Comparison of ENCODE assay signal across 37 cellular contexts in genomic region chr3:127250032-127250431, GRCh38. TPM values are rescaled to one million over a fixed set of nuclear protein-coding genes. Genes with fewer than 3 reads are reported as not detected.
"Had no signal": no experiment of that assay in that cellular context is flagged by ENCODE, and none has a peak within 500 bp of the region (broad histone marks: within the 10 kb centered on the region; RNA-seq: fewer than 3 reads in every experiment).

No MANE protein-coding gene starts in this region.

- H3K36me3 Mint-ChIP-seq: activated CD8-positive, alpha-beta memory T cell treated with anti-CD3 and anti-CD28 coated beads, Interleukin-2, amount 10 ng/mL, durations not matched to agents 7 days and 5 days; activated naive CD8-positive, alpha-beta T cell treated with anti-CD3 and anti-CD28 coated beads for 36 hours had no signal

- H3K27me3 ChIP-seq: adrenal gland, body of pancreas, brain microvascular endothelial cell, breast epithelium had no signal

- H3K27ac Mint-ChIP-seq: activated B cell treated with CpG ODN at 0.5 μM for 24 hours; activated CD4-positive, alpha-beta memory T cell treated with anti-CD3 and anti-CD28 coated beads for 36 hours; activated CD4-positive, alpha-beta T cell treated with anti-CD3 and anti-CD28 coated beads, Interleukin-2, amount 10 ng/mL, durations not matched to agents 24 days and 14 days; activated CD8-positive, alpha-beta memory T cell treated with anti-CD3 and anti-CD28 coated beads, Interleukin-2, amount 10 ng/mL, durations not matched to agents 7 days and 5 days; activated CD8-positive, alpha-beta T cell treated with anti-CD3 and anti-CD28 coated beads, Interleukin-2, amount 10 ng/mL, durations not matched to agents 7 days and 5 days; activated naive CD4-positive, alpha-beta T cell treated with anti-CD3 and anti-CD28 coated beads for 36 hours; activated naive CD4-positive, alpha-beta T cell treated with anti-CD3 and anti-CD28 coated beads, Interleukin-2, amount 50 U/mL, for 72 hours; activated naive CD8-positive, alpha-beta T cell treated with anti-CD3 and anti-CD28 coated beads for 36 hours; activated T-cell treated with anti-CD3 and anti-CD28 coated beads, Interleukin-2, amount 50 U/mL, for 24 hours; T-helper 1 cell treated with Interleukin-12 subunit alpha and Interleukin-12 subunit beta and Interleukin-4 antibody, amounts not matched to agents 30 μg/mL and 1 μg/mL, for 36 hours; T-helper 2 cell treated with Interferon-gamma antibody and Interleukin-4, amounts not matched to agents 5 μg/mL and 100 μg/mL, for 36 hours had no signal

- H3K4me1 ChIP-seq: adrenal gland, body of pancreas, breast epithelium had no signal

- H3K4me3 Mint-ChIP-seq: activated B cell treated with CpG ODN at 0.5 μM for 24 hours; activated CD4-positive, alpha-beta memory T cell treated with anti-CD3 and anti-CD28 coated beads for 36 hours; activated CD4-positive, alpha-beta T cell treated with anti-CD3 and anti-CD28 coated beads, Interleukin-2, amount 10 ng/mL, durations not matched to agents 24 days and 14 days; activated CD8-positive, alpha-beta memory T cell treated with anti-CD3 and anti-CD28 coated beads, Interleukin-2, amount 10 ng/mL, durations not matched to agents 7 days and 5 days; activated CD8-positive, alpha-beta T cell treated with anti-CD3 and anti-CD28 coated beads, Interleukin-2, amount 10 ng/mL, durations not matched to agents 7 days and 5 days; activated naive CD4-positive, alpha-beta T cell treated with anti-CD3 and anti-CD28 coated beads for 36 hours; activated naive CD8-positive, alpha-beta T cell treated with anti-CD3 and anti-CD28 coated beads for 36 hours; activated T-cell treated with anti-CD3 and anti-CD28 coated beads, Interleukin-2, amount 50 U/mL, for 24 hours; T-helper 1 cell treated with Interleukin-12 subunit alpha and Interleukin-12 subunit beta and Interleukin-4 antibody, amounts not matched to agents 30 μg/mL and 1 μg/mL, for 36 hours; T-helper 2 cell treated with Interferon-gamma antibody and Interleukin-4, amounts not matched to agents 5 μg/mL and 100 μg/mL, for 36 hours had no signal

- H3K9me3 ChIP-seq: adrenal gland had no signal

- H3K27me3 Mint-ChIP-seq: activated CD4-positive, alpha-beta T cell treated with anti-CD3 and anti-CD28 coated beads, Interleukin-2, amount 10 ng/mL, durations not matched to agents 24 days and 14 days; activated CD8-positive, alpha-beta memory T cell treated with anti-CD3 and anti-CD28 coated beads, Interleukin-2, amount 10 ng/mL, durations not matched to agents 7 days and 5 days; activated naive CD8-positive, alpha-beta T cell treated with anti-CD3 and anti-CD28 coated beads for 36 hours; activated T-cell treated with anti-CD3 and anti-CD28 coated beads, Interleukin-2, amount 50 U/mL, for 24 hours had no signal

- H3K27ac ChIP-seq: adrenal gland, body of pancreas, brain microvascular endothelial cell, breast epithelium, VCaP had no signal

- ATAC-seq: activated CD8-positive, alpha-beta memory T cell treated with anti-CD3 and anti-CD28 coated beads, Interleukin-2, amount 10 ng/mL, durations not matched to agents 7 days and 5 days; activated CD8-positive, alpha-beta T cell treated with anti-CD3 and anti-CD28 coated beads, Interleukin-2, amount 10 ng/mL, durations not matched to agents 7 days and 5 days; activated naive CD4-positive, alpha-beta T cell treated with anti-CD3 and anti-CD28 coated beads, Interleukin-2, amount 50 U/mL, for 72 hours; body of pancreas had no signal

- FAIRE-seq: astrocyte, TTC549 had no signal

- H3K36me3 ChIP-seq: adrenal gland, brain microvascular endothelial cell, breast epithelium had no signal

- DNase-seq: activated B cell treated with CpG ODN at 0.5 μM for 24 hours; activated CD4-positive, alpha-beta memory T cell treated with anti-CD3 and anti-CD28 coated beads for 36 hours; activated CD4-positive, alpha-beta T cell treated with anti-CD3 and anti-CD28 coated beads for 4 hours; activated CD4-positive, alpha-beta T cell treated with anti-CD3 and anti-CD28 coated beads, Interleukin-2, amount 10 ng/mL, durations not matched to agents 24 days and 14 days; activated CD4-positive, alpha-beta T cell treated with anti-CD3 and anti-CD28 coated beads, Interleukin-2, amount 50 U/mL, for 1 hour; activated CD4-positive, alpha-beta T cell treated with anti-CD3 and anti-CD28 coated beads, Interleukin-2, amount 50 U/mL, for 4 hours; activated CD4-positive, CD25-positive, alpha-beta regulatory T cell treated with anti-CD3 and anti-CD28 coated beads, Interleukin-2, amount 50 U/mL, for 72 hours; activated CD8-positive, alpha-beta memory T cell treated with anti-CD3 and anti-CD28 coated beads for 24 hours; activated CD8-positive, alpha-beta memory T cell treated with anti-CD3 and anti-CD28 coated beads, Interleukin-2, amount 10 ng/mL, durations not matched to agents 7 days and 5 days; activated CD8-positive, alpha-beta memory T cell treated with anti-CD3 and anti-CD28 coated beads, Interleukin-2, amount 50 U/mL, for 48 hours; activated CD8-positive, alpha-beta T cell treated with anti-CD3 and anti-CD28 coated beads, Interleukin-2, amount 10 ng/mL, durations not matched to agents 7 days and 5 days; activated effector memory CD4-positive, alpha-beta T cell treated with anti-CD3 and anti-CD28 coated beads, Interleukin-2, amount 50 U/mL, for 16 hours; activated gamma-delta T cell treated with Interleukin-2 at 50 U/mL for 16 hours; activated naive CD4-positive, alpha-beta T cell; activated naive CD4-positive, alpha-beta T cell treated with anti-CD3 and anti-CD28 coated beads for 36 hours; activated naive CD4-positive, alpha-beta T cell treated with anti-CD3 and anti-CD28 coated beads, Interleukin-2, amount 50 U/mL, for 16 hours; activated naive CD8-positive, alpha-beta T cell treated with anti-CD3 and anti-CD28 coated beads for 36 hours; activated T-cell treated with anti-CD3 and anti-CD28 coated beads, Interleukin-2, amount 50 U/mL, for 24 hours; activated T-cell treated with anti-CD3 and anti-CD28 coated beads, Interleukin-2, amount 50 U/mL, for 48 hours; adrenal gland; amniotic stem cell; aorta; body of pancreas; brain microvascular endothelial cell; central memory CD4-positive, alpha-beta T cell; T-helper 1 cell; T-helper 2 cell; T-helper 9 cell had no signal

- H3K4me3 ChIP-seq: adrenal gland, body of pancreas, breast epithelium had no signal

- H3K4me1 Mint-ChIP-seq: activated B cell treated with CpG ODN at 0.5 μM for 24 hours; activated CD4-positive, alpha-beta T cell treated with anti-CD3 and anti-CD28 coated beads, Interleukin-2, amount 10 ng/mL, durations not matched to agents 24 days and 14 days; activated CD8-positive, alpha-beta memory T cell treated with anti-CD3 and anti-CD28 coated beads, Interleukin-2, amount 10 ng/mL, durations not matched to agents 7 days and 5 days; activated naive CD8-positive, alpha-beta T cell treated with anti-CD3 and anti-CD28 coated beads for 36 hours had no signal

RNA-seq across cellular contexts. Expression of gene PRR20G, which starts 37.8 kb away (rescaled TPM):
- total RNA-seq: activated B cell treated with CpG ODN at 0.5 μM for 24 hours; activated CD4-positive, alpha-beta memory T cell treated with anti-CD3 and anti-CD28 coated beads for 36 hours; activated CD4-positive, alpha-beta T cell treated with anti-CD3 and anti-CD28 coated beads, Interleukin-2, amount 10 ng/mL, durations not matched to agents 24 days and 14 days; activated CD8-positive, alpha-beta memory T cell treated with anti-CD3 and anti-CD28 coated beads, Interleukin-2, amount 10 ng/mL, durations not matched to agents 7 days and 5 days; activated CD8-positive, alpha-beta T cell treated with anti-CD3 and anti-CD28 coated beads, Interleukin-2, amount 10 ng/mL, durations not matched to agents 7 days and 5 days; activated naive CD4-positive, alpha-beta T cell treated with anti-CD3 and anti-CD28 coated beads for 36 hours; activated naive CD4-positive, alpha-beta T cell treated with anti-CD3 and anti-CD28 coated beads, Interleukin-2, amount 50 U/mL, for 72 hours; activated naive CD8-positive, alpha-beta T cell treated with anti-CD3 and anti-CD28 coated beads for 36 hours; adrenal gland; aorta; astrocyte; body of pancreas; breast epithelium; cardiac septum; cerebellum had no signal
- polyA plus RNA-seq: adrenal gland, aorta had no signal

RNA-seq across cellular contexts. Expression of gene PRR23E, which starts 57.1 kb away (rescaled TPM):
- total RNA-seq: activated B cell treated with CpG ODN at 0.5 μM for 24 hours; activated CD4-positive, alpha-beta memory T cell treated with anti-CD3 and anti-CD28 coated beads for 36 hours; activated CD4-positive, alpha-beta T cell treated with anti-CD3 and anti-CD28 coated beads, Interleukin-2, amount 10 ng/mL, durations not matched to agents 24 days and 14 days; activated CD8-positive, alpha-beta memory T cell treated with anti-CD3 and anti-CD28 coated beads, Interleukin-2, amount 10 ng/mL, durations not matched to agents 7 days and 5 days; activated CD8-positive, alpha-beta T cell treated with anti-CD3 and anti-CD28 coated beads, Interleukin-2, amount 10 ng/mL, durations not matched to agents 7 days and 5 days; activated naive CD4-positive, alpha-beta T cell treated with anti-CD3 and anti-CD28 coated beads for 36 hours; activated naive CD4-positive, alpha-beta T cell treated with anti-CD3 and anti-CD28 coated beads, Interleukin-2, amount 50 U/mL, for 72 hours; activated naive CD8-positive, alpha-beta T cell treated with anti-CD3 and anti-CD28 coated beads for 36 hours; adrenal gland; aorta; astrocyte; body of pancreas; breast epithelium; cardiac septum; cerebellum had no signal
- polyA plus RNA-seq: adrenal gland, aorta had no signal
